ENCODE assay signal across 11 cellular contexts in genomic region chr1:234271243-234271606, GRCh38.
A peak's percentile ranks its signal among the peaks of the same experiment; 100 is the strongest.
DNase-seq lines count a peak whose midpoint lies in the region; ATAC-seq and TF ChIP-seq lines count a peak whose summit lies in the region.
"Had no signal": no experiment of that assay in that cellular context is flagged by ENCODE, and none has a peak within 500 bp of the region (broad histone marks: within the 10 kb centered on the region; RNA-seq: fewer than 3 reads in every experiment).

No MANE protein-coding gene starts in this region.

- no peaks in the 10 kb centered on the region for H3K36me3 Mint-ChIP-seq in activated T-cell treated with anti-CD3 and anti-CD28 coated beads, Interleukin-2, amount 50 U/mL, for 4 hours (ENCODE audit: insufficient read depth)
- H3K36me3 Mint-ChIP-seq in stimulated activated memory B cell treated with anti-CD40 and anti-IgM and Interleukin-4, amounts not matched to agents 10 μg/mL and 1 μg/mL and 100 μg/mL, for 72 hours: no peaks in the 10 kb centered on the region
- H3K36me3 Mint-ChIP-seq: IgD-negative memory B cell had no signal

- H3K27ac Mint-ChIP-seq in stimulated activated memory B cell treated with anti-CD40 and anti-IgM and Interleukin-4, amounts not matched to agents 10 μg/mL and 1 μg/mL and 100 μg/mL, for 72 hours: no peak overlapping the region
- H3K27ac Mint-ChIP-seq: IgD-negative memory B cell, nephron had no signal

- H3K4me3 Mint-ChIP-seq in activated T-cell treated with anti-CD3 and anti-CD28 coated beads, Interleukin-2, amount 50 U/mL, for 4 hours: no peak overlapping the region
- no peak overlapping the region for H3K4me3 Mint-ChIP-seq in stimulated activated memory B cell treated with anti-CD40 and anti-IgM and Interleukin-4, amounts not matched to agents 10 μg/mL and 1 μg/mL and 100 μg/mL, for 72 hours
- H3K4me3 Mint-ChIP-seq: IgD-negative memory B cell, nephron had no signal

- no peak for TF ChIP-seq CTCF in osteoblast (IDR thresholded peaks at IDR 0.05; ENCODE audit: extremely low read depth, low read depth, low read length)

- H3K4me2 ChIP-seq in osteoblast (ENCODE audit: insufficient read depth, low read length): no peak overlapping the region

- peak; percentile 90 to 92 for ATAC-seq in activated T-cell treated with anti-CD3 and anti-CD28 coated beads, Interleukin-2, amount 50 U/mL, for 4 hours
- ATAC-seq in GM21528 (IDR thresholded peaks at IDR 0.05; ENCODE audit: low FRiP score, unreplicated experiment): peak; percentile 94
- ATAC-seq in HG03135 (IDR thresholded peaks at IDR 0.05; ENCODE audit: unreplicated experiment): peak; percentile 94
- ATAC-seq in stimulated activated memory B cell treated with anti-CD40 and anti-IgM and Interleukin-4, amounts not matched to agents 10 μg/mL and 1 μg/mL and 100 μg/mL, for 72 hours: peak; percentile 77

- H3K79me2 ChIP-seq in osteoblast (ENCODE audit: insufficient read depth, low read length): no peaks in the 10 kb centered on the region

- no peaks in the 10 kb centered on the region for H3K27me3 Mint-ChIP-seq in activated T-cell treated with anti-CD3 and anti-CD28 coated beads, Interleukin-2, amount 50 U/mL, for 4 hours (ENCODE audit: low read depth)
- peaks cover 38% of the 10 kb centered on the region for H3K27me3 Mint-ChIP-seq in stimulated activated memory B cell treated with anti-CD40 and anti-IgM and Interleukin-4, amounts not matched to agents 10 μg/mL and 1 μg/mL and 100 μg/mL, for 72 hours

- no peaks in the 10 kb centered on the region for H3K9me3 ChIP-seq in osteoblast (ENCODE audit: low read depth, low read length)

- H3K27ac ChIP-seq in osteoblast (ENCODE audit: low read depth, low read length): no peak overlapping the region

- no peak for DNase-seq in activated T-cell treated with anti-CD3 and anti-CD28 coated beads, Interleukin-2, amount 50 U/mL, for 4 hours
- no peak for DNase-seq in activated T-cell treated with anti-CD3 and anti-CD28 coated beads, Interleukin-2, amount 50 U/mL, for 48 hours
- DNase-seq in osteoblast (ENCODE audit: insufficient read length, low spot score, missing footprints) (no peak), NCI-H187 (lab: John Stamatoyannopoulos, UW) (no peak)
- DNase-seq in stimulated activated CD4-positive, alpha-beta T cell treated with anti-CD3 and anti-CD28 coated beads, Interleukin-4, amount 100 ng/mL, for 4 hours: no peak
- DNase-seq: NCI-H524 had no signal

- no peak overlapping the region for H2AFZ ChIP-seq in osteoblast (ENCODE audit: low read length)

- no peaks in the 10 kb centered on the region for H3K9me3 Mint-ChIP-seq in activated T-cell treated with anti-CD3 and anti-CD28 coated beads, Interleukin-2, amount 50 U/mL, for 4 hours
- H3K9me3 Mint-ChIP-seq in stimulated activated memory B cell treated with anti-CD40 and anti-IgM and Interleukin-4, amounts not matched to agents 10 μg/mL and 1 μg/mL and 100 μg/mL, for 72 hours: no peaks in the 10 kb centered on the region
- H3K9me3 Mint-ChIP-seq: IgD-negative memory B cell had no signal

- H3K4me3 ChIP-seq in osteoblast (ENCODE audit: insufficient read depth, low read length): no peak overlapping the region

- no peaks in the 10 kb centered on the region for H3K36me3 ChIP-seq in osteoblast (ENCODE audit: insufficient read depth, low read length)

- H3K27me3 ChIP-seq in osteoblast (ENCODE audit: insufficient read depth, low read length): no peaks in the 10 kb centered on the region

- no peaks in the 10 kb centered on the region for H3K4me1 ChIP-seq in osteoblast (ENCODE audit: insufficient read depth, low read length)

- peaks cover 28% of the 10 kb centered on the region for H3K4me1 Mint-ChIP-seq in activated T-cell treated with anti-CD3 and anti-CD28 coated beads, Interleukin-2, amount 50 U/mL, for 4 hours (ENCODE audit: low read depth)
- peaks cover 5% of the 10 kb centered on the region for H3K4me1 Mint-ChIP-seq in stimulated activated memory B cell treated with anti-CD40 and anti-IgM and Interleukin-4, amounts not matched to agents 10 μg/mL and 1 μg/mL and 100 μg/mL, for 72 hours
- H3K4me1 Mint-ChIP-seq: nephron had no signal

- H4K20me1 ChIP-seq in osteoblast (ENCODE audit: insufficient read depth, low read length): no peaks in the 10 kb centered on the region
